In genomic region chr12:112537710-112538396, GRCh38 we compare ENCODE assay signal across 11 cellular contexts.
DNase-seq lines count a peak whose midpoint lies in the region; ATAC-seq and TF ChIP-seq lines count a peak whose summit lies in the region.
"Had no signal": no experiment of that assay in that cellular context is flagged by ENCODE, and none has a peak within 500 bp of the region (broad histone marks: within the 10 kb centered on the region; RNA-seq: fewer than 3 reads in every experiment).

No MANE protein-coding gene starts in this region.

- H3K4me1 ChIP-seq in BLaER1 = peaks cover 22% of the 10 kb centered on the region
- peaks cover 0 to 5% of the 10 kb centered on the region in 2 experiments; a peak in 1 of 4 replicates for H3K4me1 ChIP-seq in SK-N-SH (ENCODE audit: control insufficient read depth in 1 of 2, insufficient read depth in 2 of 2, low read depth in 1 of 2, low read length in 1 of 2)
- H3K4me1 ChIP-seq in tibial nerve = no peaks in the 10 kb centered on the region

- no peaks in the 10 kb centered on the region for H3K9me2 ChIP-seq in SK-N-SH

- no peaks in the 10 kb centered on the region for H3F3A ChIP-seq in SK-N-SH (replicated peaks; ENCODE audit: insufficient read depth)

- TF ChIP-seq POLR2A in tibial nerve (IDR thresholded peaks at IDR 0.05) = no peak

- H2AFZ ChIP-seq in SK-N-SH (ENCODE audit: low read depth) = peak overlapping the region; percentile 63; the same call in 1 of the 2 replicates

- WGBS in SK-N-SH (ENCODE audit: low lambda C conversion rate) = 58% methylated on average over 3 of the region's 3 CpGs
- 39 to 51% methylated on average over 3 of the region's 3 CpGs for WGBS in tibial nerve, 2 donors

- H3K27me3 ChIP-seq in BLaER1 (no peaks in the 10 kb centered on the region), SK-N-SH (ENCODE audit: insufficient read depth) (no peaks in the 10 kb centered on the region), tibial nerve (peaks cover 0 to 3% of the 10 kb centered on the region in 2 donors)

- H3K9me3 ChIP-seq in BLaER1 (no peaks in the 10 kb centered on the region; the same call in 1 of the 2 replicates), SK-N-SH (no peaks in the 10 kb centered on the region), tibial nerve (peaks cover 0 to 6% (median 0%) of the 10 kb centered on the region in 4 donors)

- TF ChIP-seq CTCF in SK-N-SH (IDR thresholded peaks at IDR 0.05) (no peak), tibial nerve (IDR thresholded peaks at IDR 0.05) (no peak)

- H3K4me3 ChIP-seq in BLaER1 (no peak overlapping the region), SK-N-SH (ENCODE audit: low read depth in 2 of 2, low read length in 1 of 2) (no peak overlapping the region), tibial nerve (no peak overlapping the region)

- no peak for TF ChIP-seq RAD21 in SK-N-SH (IDR thresholded peaks at IDR 0.05; ENCODE audit: low read length)

- POLR2A ChIA-PET in SK-N-SH (lab: Yijun Ruan, JAX) = no interaction called here

- H4K20me1 ChIP-seq in BLaER1 (no peaks in the 10 kb centered on the region), SK-N-SH (ENCODE audit: insufficient read depth) (no peaks in the 10 kb centered on the region)

- no peaks in the 10 kb centered on the region for H3K36me3 ChIP-seq in BLaER1
- H3K36me3 ChIP-seq in SK-N-SH (replicated peaks in 1 of 2; ENCODE audit: control insufficient read depth in 1 of 2, insufficient read depth in 2 of 2, low read length in 1 of 2) = no peaks in the 10 kb centered on the region
- no peaks in the 10 kb centered on the region for H3K36me3 ChIP-seq in tibial nerve

- no peaks in the 10 kb centered on the region for H3K79me2 ChIP-seq in SK-N-SH (ENCODE audit: insufficient read depth)

- CTCF ChIA-PET in SK-N-SH (lab: Yijun Ruan, JAX) = no interaction called here

- H3K4me2 ChIP-seq in BLaER1 = peak overlapping the region; percentile 26; the same call in 1 of the 2 replicates
- H3K4me2 ChIP-seq in SK-N-SH = no peak overlapping the region

- no peak for TF ChIP-seq EP300 in SK-N-SH (IDR thresholded peaks at IDR 0.05; ENCODE audit: borderline replicate concordance in 1 of 2, low read depth in 1 of 2, low read length in 1 of 2)
- no peak for TF ChIP-seq EP300 in tibial nerve (IDR thresholded peaks at IDR 0.05)

- peak; percentile 22 for DNase-seq in HS-27A (ENCODE audit: low read depth)
- peak; percentile 48 for DNase-seq in SK-N-SH
- DNase-seq in islet precursor cell = peak; percentile 99
- no peak for DNase-seq in NCI-H1417 (lab: John Stamatoyannopoulos, UW)
- DNase-seq in tibial nerve (ENCODE audit: low spot score in 2 of 2) = no peak
- DNase-seq: activated CD4-positive, alpha-beta T cell treated with anti-CD3 and anti-CD28 coated beads, Interleukin-2, amount 50 U/mL, for 48 hours; NCI-H2081 had no signal

- no peak for ATAC-seq in GM19397 (IDR thresholded peaks at IDR 0.05; ENCODE audit: unreplicated experiment)
- no peak for ATAC-seq in HG03196 (IDR thresholded peaks at IDR 0.05; ENCODE audit: unreplicated experiment)
- ATAC-seq: Right ventricle myocardium inferior had no signal

- H3K9ac ChIP-seq in BLaER1 (no peak overlapping the region), SK-N-SH (no peak overlapping the region)

- H3K27ac ChIP-seq in BLaER1 (no peak overlapping the region), SK-N-SH (ENCODE audit: low read depth in 2 of 2, low read length in 1 of 2) (no peak overlapping the region), tibial nerve (no peak overlapping the region)

TF ChIP-seq in SK-N-SH, 30 proteins besides CTCF, POLR2A, EP300 and RAD21:
- TF ChIP-seq POLR2AphosphoS5 (IDR thresholded peaks at IDR 0.05; ENCODE audit: low read depth, low read length) = no peak
- TF ChIP-seq RFX5 (IDR thresholded peaks at IDR 0.05; ENCODE audit: low read length) = peak; percentile 62; the same call in 1 of the 2 replicates

Comparison
In these comparisons a context has a peak if more than half of its experiments do, and no peak if none do; other contexts are left out.
1. DNase-seq: peak in HS-27A (single experiment), SK-N-SH (single experiment) and islet precursor cell (single experiment); none in NCI-H1417 (0 of 3) and tibial nerve (0 of 2).